ENCODE assay signal across 26 cellular contexts in genomic region chr7:18689535-18689934, GRCh38.
DNase-seq lines count a peak whose midpoint lies in the region; FAIRE-seq and TF ChIP-seq lines count a peak whose summit lies in the region.
"Had no signal": no experiment of that assay in that cellular context is flagged by ENCODE, and none has a peak within 500 bp of the region (broad histone marks: within the 10 kb centered on the region; RNA-seq: fewer than 3 reads in every experiment).

No MANE protein-coding gene starts in this region.

- H3K4me3 ChIP-seq in astrocyte of the spinal cord (ENCODE audit: low read depth, low read length) = no peak overlapping the region
- H3K4me3 ChIP-seq: MG63 had no signal

- TF ChIP-seq CTCF in astrocyte of the spinal cord (IDR thresholded peaks at IDR 0.05; ENCODE audit: low read depth, low read length) = no peak
- no peak for TF ChIP-seq CTCF in mesothelial cell of epicardium (IDR thresholded peaks at IDR 0.05; ENCODE audit: unreplicated experiment)

- peaks cover 3% of the 10 kb centered on the region for H3K36me3 Mint-ChIP-seq in mesothelial cell of epicardium
- H3K36me3 Mint-ChIP-seq: CD4-positive, alpha-beta memory T cell had no signal

- H3K27me3 Mint-ChIP-seq in mesothelial cell of epicardium (ENCODE audit: low read depth) = no peaks in the 10 kb centered on the region
- H3K27me3 Mint-ChIP-seq: CD4-positive, alpha-beta memory T cell had no signal

- H3K27ac Mint-ChIP-seq in mesothelial cell of epicardium = peak overlapping the region; percentile 73
- H3K27ac Mint-ChIP-seq: CD4-positive, alpha-beta memory T cell; HFFc6 had no signal

- peak; percentile 13 for DNase-seq in A172 (ENCODE audit: low spot score)
- no peak for DNase-seq in H54 (ENCODE audit: insufficient read length, low spot score)
- DNase-seq in astrocyte of the spinal cord (ENCODE audit: low read depth, low spot score) = peak; percentile 43
- no peak for DNase-seq in mesothelial cell of epicardium (ENCODE audit: low spot score in 2 of 2, unreplicated experiment in 2 of 2)
- no peak for DNase-seq in activated CD4-positive, alpha-beta T cell treated with anti-CD3 and anti-CD28 coated beads, Interleukin-2, amount 50 U/mL, for 48 hours
- DNase-seq in Ammon's horn (ENCODE audit: low spot score) = no peak
- DNase-seq in activated naive CD4-positive, alpha-beta T cell treated with anti-CD3 and anti-CD28 coated beads, Interleukin-2, amount 50 U/mL, for 16 hours = no peak
- no peak for DNase-seq in HUDEP-2 (lab: John Stamatoyannopoulos, UW; ENCODE audit: unreplicated experiment in 76 of 76)
- DNase-seq: 8988T; AML-193; C1 segment of cervical spinal cord; CD4-positive, alpha-beta memory T cell; COR-L47; H7; HFFc6; KBM-7; MG63; NCI-H2029; NCI-H446; NCI-H524 treated with DMSO at 0.1 percent for 48 hours; NCI-H774; SIG-M5 had no signal

- peaks cover 6% of the 10 kb centered on the region for H3K9me3 Mint-ChIP-seq in mesothelial cell of epicardium
- H3K9me3 Mint-ChIP-seq: HFFc6 had no signal

- TF ChIP-seq POLR2A in H54 (IDR thresholded peaks at IDR 0.05; ENCODE audit: low read depth, low read length) = no peak

- in situ Hi-C loops in astrocyte of the spinal cord (cut with HindIII; ENCODE audit: low sequenced_read_pairs) = no loop called here

- FAIRE-seq in H54 (lab: Jason Lieb, UNC) = peak; percentile 6
- FAIRE-seq: GM12892, GM19239, HTR-8/SVneo, RCC 7860 had no signal

- H3K4me1 Mint-ChIP-seq in mesothelial cell of epicardium = peaks cover 63% of the 10 kb centered on the region
- H3K4me1 Mint-ChIP-seq: CD4-positive, alpha-beta memory T cell had no signal

- H3K4me3 Mint-ChIP-seq in mesothelial cell of epicardium = no peak overlapping the region
- H3K4me3 Mint-ChIP-seq: CD4-positive, alpha-beta memory T cell; HFFc6 had no signal

Comparison
In these comparisons a context has a peak if more than half of its experiments do, and no peak if none do; other contexts are left out.
1. DNase-seq: peak in A172 (single experiment) and astrocyte of the spinal cord (single experiment); none in H54 (single experiment), mesothelial cell of epicardium (0 of 2), activated CD4-positive, alpha-beta T cell treated with anti-CD3 and anti-CD28 coated beads, Interleukin-2, amount 50 U/mL, for 48 hours (0 of 2), Ammon's horn (single experiment), activated naive CD4-positive, alpha-beta T cell treated with anti-CD3 and anti-CD28 coated beads, Interleukin-2, amount 50 U/mL, for 16 hours (single experiment) and HUDEP-2 (0 of 76).